Comparison of ENCODE assay signal across 21 cellular contexts in genomic region chr7:128396357-128396756, GRCh38. TPM values are rescaled to one million over a fixed set of nuclear protein-coding genes. Genes with fewer than 3 reads are reported as not detected.
DNase-seq lines count a peak whose midpoint lies in the region; ATAC-seq and TF ChIP-seq lines count a peak whose summit lies in the region.
"Had no signal": no experiment of that assay in that cellular context is flagged by ENCODE, and none has a peak within 500 bp of the region (broad histone marks: within the 10 kb centered on the region; RNA-seq: fewer than 3 reads in every experiment).

No MANE protein-coding gene starts in this region.

- peak; percentile 13 for ATAC-seq in stimulated activated naive CD8-positive, alpha-beta T cell treated with anti-CD3 and anti-CD28 coated beads, Interleukin-15, amount 100 ng/mL, for 72 hours
- no peak for ATAC-seq in stimulated activated naive CD8-positive, alpha-beta T cell treated with anti-CD3 and anti-CD28 coated beads, Interleukin-15, Interleukin-2, amounts not matched to agents 100 U/mL and 50 U/mL, for 24 hours
- ATAC-seq: A549, GM12878, HCT116 had no signal

- no peaks in the 10 kb centered on the region for H3K9me3 Mint-ChIP-seq in stimulated activated naive CD8-positive, alpha-beta T cell treated with anti-CD3 and anti-CD28 coated beads, Interleukin-15, amount 100 ng/mL, for 72 hours
- H3K9me3 Mint-ChIP-seq in chondrocyte (ENCODE audit: low read depth), result no peaks in the 10 kb centered on the region
- H3K9me3 Mint-ChIP-seq: CD14-positive monocyte; CD4-positive, alpha-beta T cell; CD8-positive, alpha-beta memory T cell; H9 had no signal

- H3K4me1 Mint-ChIP-seq in stimulated activated naive CD8-positive, alpha-beta T cell treated with anti-CD3 and anti-CD28 coated beads, Interleukin-15, amount 100 ng/mL, for 72 hours, result peaks cover under 1% of the 10 kb centered on the region
- H3K4me1 Mint-ChIP-seq in chondrocyte (ENCODE audit: low read depth), result no peaks in the 10 kb centered on the region
- H3K4me1 Mint-ChIP-seq: CD8-positive, alpha-beta memory T cell; H9 had no signal

- H3K4me3 Mint-ChIP-seq in stimulated activated naive CD8-positive, alpha-beta T cell treated with anti-CD3 and anti-CD28 coated beads, Interleukin-15, amount 100 ng/mL, for 72 hours, result no peak overlapping the region
- H3K4me3 Mint-ChIP-seq in chondrocyte (ENCODE audit: unreplicated experiment), result no peak overlapping the region
- H3K4me3 Mint-ChIP-seq: CD14-positive monocyte; CD4-positive, alpha-beta T cell; CD8-positive, alpha-beta memory T cell; H9 had no signal

- H3K36me3 Mint-ChIP-seq in chondrocyte (ENCODE audit: low read depth), result peaks cover 37% of the 10 kb centered on the region

- DNase-seq in stimulated activated naive CD8-positive, alpha-beta T cell treated with anti-CD3 and anti-CD28 coated beads, Interleukin-15, amount 100 ng/mL, for 72 hours, result no peak
- no peak for DNase-seq in stimulated activated naive CD8-positive, alpha-beta T cell treated with anti-CD3 and anti-CD28 coated beads, Interleukin-15, Interleukin-2, amounts not matched to agents 100 U/mL and 50 U/mL, for 24 hours
- DNase-seq in chondrocyte (ENCODE audit: low spot score), result peak; percentile 88
- peak; percentile 76 for DNase-seq in posterior vena cava (ENCODE audit: low spot score)
- DNase-seq in NCI-H1436 treated with DMSO at 0.1 percent for 48 hours (lab: John Stamatoyannopoulos, UW), result no peak
- no peak for DNase-seq in NCI-H2081 treated with DMSO at 0.1 percent for 48 hours (lab: John Stamatoyannopoulos, UW)
- DNase-seq: 8988T; ACHN; BE2C; CD4-positive, alpha-beta T cell; CD8-positive, alpha-beta memory T cell; DMS 273 treated with DMSO at 0.1 percent for 48 hours; DMS79; EL; GDM1; GM23248; H9 had no signal

- intact Hi-C loops in posterior vena cava (cut with DNase I), result no loop called here

- TF ChIP-seq CTCF in chondrocyte (IDR thresholded peaks at IDR 0.05), result no peak

- no peaks in the 10 kb centered on the region for H3K27me3 Mint-ChIP-seq in stimulated activated naive CD8-positive, alpha-beta T cell treated with anti-CD3 and anti-CD28 coated beads, Interleukin-15, amount 100 ng/mL, for 72 hours
- H3K27me3 Mint-ChIP-seq in chondrocyte (ENCODE audit: low read depth), result no peaks in the 10 kb centered on the region
- H3K27me3 Mint-ChIP-seq: CD4-positive, alpha-beta T cell; CD8-positive, alpha-beta memory T cell had no signal

- H3K27ac Mint-ChIP-seq in stimulated activated naive CD8-positive, alpha-beta T cell treated with anti-CD3 and anti-CD28 coated beads, Interleukin-15, amount 100 ng/mL, for 72 hours, result no peak overlapping the region
- no peak overlapping the region for H3K27ac Mint-ChIP-seq in chondrocyte (ENCODE audit: unreplicated experiment)
- H3K27ac Mint-ChIP-seq: CD4-positive, alpha-beta T cell; CD8-positive, alpha-beta memory T cell; H9 had no signal

RNA-seq across cellular contexts. Expression of gene IMPDH1, which starts 13.4 kb away (rescaled TPM):
- total RNA-seq in chondrocyte, result 76.4 to 99.8 TPM (median 96.9 TPM) in 3 replicates
- 10 to 100 TPM; 44.7 to 49.4 TPM for total RNA-seq in posterior vena cava

RNA-seq across cellular contexts. Expression of gene PRRT4, which starts 34.9 kb away (rescaled TPM):
- total RNA-seq in chondrocyte (0.42 to 1.4 TPM (median 0.46 TPM) in 3 replicates), posterior vena cava (1 to 10 TPM in 1 of 2 donors, under 1 TPM in 1; 0.43 to 1.2 TPM)
- total RNA-seq: GM12878, GM23248 had no signal

RNA-seq across cellular contexts. Expression of gene RBM28, which starts 52.6 kb away (rescaled TPM):
- total RNA-seq in chondrocyte, result 32.2 to 49.7 TPM (median 35.2 TPM) in 3 replicates
- total RNA-seq in posterior vena cava, result 10 to 100 TPM; 32.9 to 33.9 TPM

RNA-seq across cellular contexts. Expression of gene HILPDA, which starts 59.3 kb away (rescaled TPM):
- total RNA-seq in chondrocyte (11.8 to 15.8 TPM (median 14.7 TPM) in 3 replicates), posterior vena cava (10 to 100 TPM; 12.8 to 18.1 TPM)

Comparison
In these comparisons a context has a peak if more than half of its experiments do, and no peak if none do; other contexts are left out.
1. DNase-seq: peak in chondrocyte (single experiment) and posterior vena cava (single experiment); none in stimulated activated naive CD8-positive, alpha-beta T cell treated with anti-CD3 and anti-CD28 coated beads, Interleukin-15, amount 100 ng/mL, for 72 hours (0 of 2), stimulated activated naive CD8-positive, alpha-beta T cell treated with anti-CD3 and anti-CD28 coated beads, Interleukin-15, Interleukin-2, amounts not matched to agents 100 U/mL and 50 U/mL, for 24 hours (single experiment), NCI-H1436 treated with DMSO at 0.1 percent for 48 hours (single experiment) and NCI-H2081 treated with DMSO at 0.1 percent for 48 hours (single experiment).